In genomic region chr4:140346136-140346535, GRCh38 we compare ENCODE assay signal across 19 cellular contexts. TPM values are rescaled to one million over a fixed set of nuclear protein-coding genes. Genes with fewer than 3 reads are reported as not detected.
DNase-seq lines count a peak whose midpoint lies in the region; ATAC-seq and TF ChIP-seq lines count a peak whose summit lies in the region.
"Had no signal": no experiment of that assay in that cellular context is flagged by ENCODE, and none has a peak within 500 bp of the region (broad histone marks: within the 10 kb centered on the region; RNA-seq: fewer than 3 reads in every experiment).

No MANE protein-coding gene starts in this region.

- DNase-seq in COLO668 (lab: John Stamatoyannopoulos, UW; ENCODE audit: unreplicated experiment): peak; percentile 23
- DNase-seq in body of pancreas: peak in 2 of 4 donors; percentile 19 to 31
- DNase-seq in midbrain (lab: John Stamatoyannopoulos, UW): peak; percentile 62
- peak; percentile 35 for DNase-seq in putamen (ENCODE audit: low spot score)
- no peak for DNase-seq in NCI-H82 (lab: John Stamatoyannopoulos, UW)
- no peak for DNase-seq in NCI-H2196 (lab: John Stamatoyannopoulos, UW; ENCODE audit: unreplicated experiment)
- DNase-seq in NCI-H2081 treated with DMSO at 0.1 percent for 48 hours (lab: John Stamatoyannopoulos, UW): no peak
- no peak for DNase-seq in activated CD4-positive, alpha-beta T cell treated with anti-CD3 and anti-CD28 coated beads, Interleukin-2, amount 50 U/mL, for 4 hours
- DNase-seq: CD8-positive, alpha-beta memory T cell; H7; KBM-7; MM.1S; NCI-H2029; NCI-H526 treated with DMSO at 0.1 percent for 48 hours; SHP77; T-cell had no signal

- no peaks in the 10 kb centered on the region for H3K9me3 ChIP-seq in body of pancreas
- H3K9me3 ChIP-seq: A549 had no signal

- peak overlapping the region; percentile 38 to 71 (median 55) for H3K27ac ChIP-seq in body of pancreas
- H3K27ac ChIP-seq: A549, RWPE1 had no signal

- no peak for TF ChIP-seq POLR2A in body of pancreas (IDR thresholded peaks at IDR 0.05)

- intact Hi-C loops in body of pancreas (cut with DNase I): no loop called here

- H3K4me3 ChIP-seq in body of pancreas: no peak overlapping the region
- H3K4me3 ChIP-seq: A549 had no signal

- peaks cover 58% of the 10 kb centered on the region for H3K4me1 ChIP-seq in body of pancreas

- WGBS in body of pancreas, 2 donors: 68 to 74% methylated on average over 9 of the region's 9 CpGs

- no peak for ATAC-seq in body of pancreas
- ATAC-seq: A549, Panc1, T-cell had no signal

- no peak for TF ChIP-seq CTCF in body of pancreas (IDR thresholded peaks at IDR 0.05)

- no peaks in the 10 kb centered on the region for H3K36me3 ChIP-seq in body of pancreas (replicated peaks in 1 of 2; ENCODE audit: insufficient read depth in 1 of 2, low read depth in 2 of 2)

- no peaks in the 10 kb centered on the region for H3K27me3 ChIP-seq in body of pancreas

RNA-seq across cellular contexts. Expression of gene SCOC, which starts 27.3 kb away (rescaled TPM):
- 10 to 100 TPM; 28.7 to 36.1 TPM for total RNA-seq in body of pancreas

Comparison
In these comparisons a context has a peak if more than half of its experiments do, and no peak if none do; other contexts are left out.
1. DNase-seq: peak in COLO668 (single experiment), midbrain (single experiment) and putamen (single experiment); none in NCI-H82 (single experiment), NCI-H2196 (single experiment), NCI-H2081 treated with DMSO at 0.1 percent for 48 hours (single experiment) and activated CD4-positive, alpha-beta T cell treated with anti-CD3 and anti-CD28 coated beads, Interleukin-2, amount 50 U/mL, for 4 hours (0 of 2).